9 cellular contexts compared by ENCODE assay signal in genomic region chr1:42214447-42214871, GRCh38. TPM values are rescaled to one million over a fixed set of nuclear protein-coding genes. Genes with fewer than 3 reads are reported as not detected.
DNase-seq lines count a peak whose midpoint lies in the region; ATAC-seq and TF ChIP-seq lines count a peak whose summit lies in the region.
"Had no signal": no experiment of that assay in that cellular context is flagged by ENCODE, and none has a peak within 500 bp of the region (broad histone marks: within the 10 kb centered on the region; RNA-seq: fewer than 3 reads in every experiment).

No MANE protein-coding gene starts in this region.

- H3K27me3 Mint-ChIP-seq in activated CD4-positive, alpha-beta T cell treated with anti-CD3 and anti-CD28 coated beads, Interleukin-2, amount 10 ng/mL, durations not matched to agents 24 days and 14 days: no peaks in the 10 kb centered on the region
- no peaks in the 10 kb centered on the region for H3K27me3 Mint-ChIP-seq in activated B cell treated with CpG ODN at 0.5 μM for 24 hours
- H3K27me3 Mint-ChIP-seq in type B pancreatic cell: no peaks in the 10 kb centered on the region

- no peak overlapping the region for H3K4me3 Mint-ChIP-seq in activated CD4-positive, alpha-beta T cell treated with anti-CD3 and anti-CD28 coated beads, Interleukin-2, amount 10 ng/mL, durations not matched to agents 24 days and 14 days
- H3K4me3 Mint-ChIP-seq in activated B cell treated with CpG ODN at 0.5 μM for 24 hours (no peak overlapping the region), type B pancreatic cell (no peak overlapping the region)

- POLR2A ChIA-PET in activated B cell treated with CpG ODN at 0.5 μM for 24 hours (lab: Charles Lee): no interaction called here

- peak; percentile 34 for DNase-seq in activated CD4-positive, alpha-beta T cell treated with anti-CD3 and anti-CD28 coated beads, Interleukin-2, amount 10 ng/mL, durations not matched to agents 24 days and 14 days
- DNase-seq in activated CD4-positive, alpha-beta T cell treated with anti-CD3 and anti-CD28 coated beads, Interleukin-2, amount 50 U/mL, for 4 hours: no peak
- DNase-seq in activated B cell treated with CpG ODN at 0.5 μM for 24 hours (no peak), left ventricle myocardium superior (no peak), type B pancreatic cell (ENCODE audit: extremely low spot score, unreplicated experiment) (no peak), ACHN (no peak)
- no peak for DNase-seq in activated CD4-positive, alpha-beta T cell treated with anti-CD3 and anti-CD28 coated beads for 4 hours
- DNase-seq: NCI-H1694 had no signal

- no peak for TF ChIP-seq CTCF in activated B cell treated with CpG ODN at 0.5 μM for 24 hours (IDR thresholded peaks at IDR 0.05)
- no peak for TF ChIP-seq CTCF in type B pancreatic cell (conservative IDR thresholded peaks at IDR 0.05)

- H3K36me3 Mint-ChIP-seq in activated CD4-positive, alpha-beta T cell treated with anti-CD3 and anti-CD28 coated beads, Interleukin-2, amount 10 ng/mL, durations not matched to agents 24 days and 14 days (ENCODE audit: low read depth): peaks cover 54% of the 10 kb centered on the region
- H3K36me3 Mint-ChIP-seq in activated B cell treated with CpG ODN at 0.5 μM for 24 hours (ENCODE audit: low read depth) (peaks cover 53% of the 10 kb centered on the region), type B pancreatic cell (peaks cover 40% of the 10 kb centered on the region)

- in situ Hi-C loops in ACHN (cut with HindIII; ENCODE audit: low pct_ligation_motif_present, low pct_unique_long_range_greater_than_20kb, low sequenced_read_pairs): no loop called here

- H3K27ac Mint-ChIP-seq in activated CD4-positive, alpha-beta T cell treated with anti-CD3 and anti-CD28 coated beads, Interleukin-2, amount 10 ng/mL, durations not matched to agents 24 days and 14 days: no peak overlapping the region
- H3K27ac Mint-ChIP-seq in activated B cell treated with CpG ODN at 0.5 μM for 24 hours (peak overlapping the region; percentile 32), type B pancreatic cell (peak overlapping the region; percentile 19)

- peaks cover 10% of the 10 kb centered on the region for H3K4me1 Mint-ChIP-seq in activated CD4-positive, alpha-beta T cell treated with anti-CD3 and anti-CD28 coated beads, Interleukin-2, amount 10 ng/mL, durations not matched to agents 24 days and 14 days
- H3K4me1 Mint-ChIP-seq in activated B cell treated with CpG ODN at 0.5 μM for 24 hours: peaks cover 28% of the 10 kb centered on the region
- peaks cover 16% of the 10 kb centered on the region for H3K4me1 Mint-ChIP-seq in type B pancreatic cell (ENCODE audit: unreplicated experiment)

- H3K9me3 Mint-ChIP-seq in activated CD4-positive, alpha-beta T cell treated with anti-CD3 and anti-CD28 coated beads, Interleukin-2, amount 10 ng/mL, durations not matched to agents 24 days and 14 days: peaks cover 6% of the 10 kb centered on the region
- H3K9me3 Mint-ChIP-seq in activated B cell treated with CpG ODN at 0.5 μM for 24 hours (peaks cover 11% of the 10 kb centered on the region), type B pancreatic cell (peaks cover 6% of the 10 kb centered on the region)

- ATAC-seq in activated B cell treated with CpG ODN at 0.5 μM for 24 hours (ENCODE audit: low read depth): no peak
- ATAC-seq in left ventricle myocardium superior: peak; percentile 81
- no peak for ATAC-seq in HG03342 (IDR thresholded peaks at IDR 0.05; ENCODE audit: unreplicated experiment)

- CTCF ChIA-PET in activated B cell treated with CpG ODN at 0.5 μM for 24 hours (lab: Charles Lee): interaction anchor here (1.3 kb wide), 1 partner anchor 41 kb away, joined by 3 read pairs; no protein-coding TSS in a partner anchor

- intact Hi-C loops in activated CD4-positive, alpha-beta T cell treated with anti-CD3 and anti-CD28 coated beads, Interleukin-2, amount 10 ng/mL, durations not matched to agents 24 days and 14 days (cut with micrococcal nuclease): no loop called here
- intact Hi-C loops in activated B cell treated with CpG ODN at 0.5 μM for 24 hours (cut with micrococcal nuclease): no loop called here
- intact Hi-C loops in left ventricle myocardium superior (cut with micrococcal nuclease): no loop called here

RNA-seq across cellular contexts. Expression of gene GUCA2A, which starts 49.9 kb away (rescaled TPM):
- total RNA-seq in activated CD4-positive, alpha-beta T cell treated with anti-CD3 and anti-CD28 coated beads, Interleukin-2, amount 10 ng/mL, durations not matched to agents 24 days and 14 days: not detected in 2 replicates
- not detected in 2 replicates for total RNA-seq in activated B cell treated with CpG ODN at 0.5 μM for 24 hours
- not detected for total RNA-seq in left ventricle myocardium superior
- total RNA-seq in type B pancreatic cell (ENCODE audit: low replicate concordance): 2.9 and 7.4 TPM in 2 replicates
